14 cellular contexts compared by ENCODE assay signal in genomic region chr6:163461696-163462095, GRCh38. TPM values are rescaled to one million over a fixed set of nuclear protein-coding genes. Genes with fewer than 3 reads are reported as not detected.
DNase-seq lines count a peak whose midpoint lies in the region; ATAC-seq and TF ChIP-seq lines count a peak whose summit lies in the region.
"Had no signal": no experiment of that assay in that cellular context is flagged by ENCODE, and none has a peak within 500 bp of the region (broad histone marks: within the 10 kb centered on the region; RNA-seq: fewer than 3 reads in every experiment).

No MANE protein-coding gene starts in this region.

- H3K27ac Mint-ChIP-seq in CD4-positive, alpha-beta T cell: peak overlapping the region; percentile 94
- H3K27ac Mint-ChIP-seq in activated T-helper 17 cell treated with anti-CD3 and anti-CD28 coated beads, Interleukin-2, amount 50 U/mL, for 72 hours: peak overlapping the region; percentile 94
- peak overlapping the region; percentile 41 for H3K27ac Mint-ChIP-seq in memory B cell

- H3K9me3 ChIP-seq in CD4-positive, alpha-beta T cell (ENCODE audit: control insufficient read depth, low read length): no peaks in the 10 kb centered on the region
- H3K9me3 ChIP-seq: heart left ventricle, SJCRH30, thoracic aorta had no signal

- peak; percentile 21 for ATAC-seq in CD4-positive, alpha-beta T cell (ENCODE audit: poor library complexity)
- ATAC-seq in GM18498 (IDR thresholded peaks at IDR 0.05; ENCODE audit: unreplicated experiment): peak; percentile 24
- ATAC-seq in activated T-helper 17 cell treated with anti-CD3 and anti-CD28 coated beads, Interleukin-2, amount 50 U/mL, for 72 hours (replicated peaks): no peak
- no peak for ATAC-seq in memory B cell (ENCODE audit: low read depth)
- ATAC-seq in HG02763 (IDR thresholded peaks at IDR 0.05; ENCODE audit: unreplicated experiment): no peak
- no peak for ATAC-seq in GM18909 (IDR thresholded peaks at IDR 0.05; ENCODE audit: poor library complexity, unreplicated experiment)
- no peak for ATAC-seq in HG03439 (IDR thresholded peaks at IDR 0.05; ENCODE audit: unreplicated experiment)
- ATAC-seq: heart left ventricle had no signal

- H3K4me3 Mint-ChIP-seq in CD4-positive, alpha-beta T cell: peak overlapping the region; percentile 70
- H3K4me3 Mint-ChIP-seq in activated T-helper 17 cell treated with anti-CD3 and anti-CD28 coated beads, Interleukin-2, amount 50 U/mL, for 72 hours: peak overlapping the region; percentile 84
- peak overlapping the region; percentile 21 for H3K4me3 Mint-ChIP-seq in memory B cell
- H3K4me3 Mint-ChIP-seq: CD14-positive monocyte, neural crest cell had no signal

- no peaks in the 10 kb centered on the region for H3K27me3 ChIP-seq in CD4-positive, alpha-beta T cell (ENCODE audit: control insufficient read depth, insufficient read depth, low read length)
- H3K27me3 ChIP-seq: heart left ventricle, SJCRH30 had no signal

- peaks cover 35% of the 10 kb centered on the region for H3K36me3 Mint-ChIP-seq in CD4-positive, alpha-beta T cell (ENCODE audit: low read depth)
- H3K36me3 Mint-ChIP-seq in activated T-helper 17 cell treated with anti-CD3 and anti-CD28 coated beads, Interleukin-2, amount 50 U/mL, for 72 hours (ENCODE audit: low read depth): peaks cover 17% of the 10 kb centered on the region
- peaks cover 17% of the 10 kb centered on the region for H3K36me3 Mint-ChIP-seq in memory B cell

- no peaks in the 10 kb centered on the region for H3K27me3 Mint-ChIP-seq in CD4-positive, alpha-beta T cell
- no peaks in the 10 kb centered on the region for H3K27me3 Mint-ChIP-seq in activated T-helper 17 cell treated with anti-CD3 and anti-CD28 coated beads, Interleukin-2, amount 50 U/mL, for 72 hours
- no peaks in the 10 kb centered on the region for H3K27me3 Mint-ChIP-seq in memory B cell

- no peak overlapping the region for H3K27ac ChIP-seq in CD4-positive, alpha-beta T cell (ENCODE audit: low read depth, low read length)
- H3K27ac ChIP-seq: SJCRH30, thoracic aorta, WERI-Rb-1 had no signal

- no peaks in the 10 kb centered on the region for H3K9me3 Mint-ChIP-seq in CD4-positive, alpha-beta T cell
- H3K9me3 Mint-ChIP-seq in activated T-helper 17 cell treated with anti-CD3 and anti-CD28 coated beads, Interleukin-2, amount 50 U/mL, for 72 hours: no peaks in the 10 kb centered on the region
- no peaks in the 10 kb centered on the region for H3K9me3 Mint-ChIP-seq in memory B cell
- H3K9me3 Mint-ChIP-seq: neural crest cell had no signal

- POLR2A ChIA-PET in CD4-positive, alpha-beta T cell (lab: Charles Lee): interaction anchor here (2.8 kb wide), 1 partner anchor 46 kb away, joined by 29 read pairs; the partner anchor contains the start of gene QKI

- peaks cover 69% of the 10 kb centered on the region for H3K4me1 Mint-ChIP-seq in CD4-positive, alpha-beta T cell (ENCODE audit: low read depth)
- peaks cover 60% of the 10 kb centered on the region for H3K4me1 Mint-ChIP-seq in activated T-helper 17 cell treated with anti-CD3 and anti-CD28 coated beads, Interleukin-2, amount 50 U/mL, for 72 hours
- H3K4me1 Mint-ChIP-seq in memory B cell: peaks cover 39% of the 10 kb centered on the region

- CTCF ChIA-PET in CD4-positive, alpha-beta T cell (lab: Charles Lee): no interaction called here

- no peak for DNase-seq in CD4-positive, alpha-beta T cell
- DNase-seq in memory B cell (ENCODE audit: low spot score in 2 of 2): no peak
- no peak for DNase-seq in stimulated activated CD4-positive, alpha-beta T cell treated with anti-CD3 and anti-CD28 coated beads, Interleukin-4, amount 100 ng/mL, for 4 hours
- DNase-seq: heart left ventricle, SJCRH30, WERI-Rb-1 had no signal

- intact Hi-C loops in CD4-positive, alpha-beta T cell (cut with DNase I, micrococcal nuclease): loop anchor here in 1 of 2 experiments (2.0 kb wide), 1 partner anchor 45 kb away; no protein-coding TSS in a partner anchor

- no peak for TF ChIP-seq CTCF in CD4-positive, alpha-beta T cell (IDR thresholded peaks at IDR 0.05)

RNA-seq across cellular contexts. Expression of gene QKI, which starts 47.2 kb away (rescaled TPM):
- total RNA-seq in CD4-positive, alpha-beta T cell: 10 to 100 TPM; 60.7 to 67.3 TPM
- total RNA-seq in activated T-helper 17 cell treated with anti-CD3 and anti-CD28 coated beads, Interleukin-2, amount 50 U/mL, for 72 hours: 10 to 100 TPM; 41.3 to 49.0 TPM

Comparison
In these comparisons a context has a peak if more than half of its experiments do, and no peak if none do; other contexts are left out.
1. ATAC-seq: peak in CD4-positive, alpha-beta T cell (single experiment) and GM18498 (single experiment); none in activated T-helper 17 cell treated with anti-CD3 and anti-CD28 coated beads, Interleukin-2, amount 50 U/mL, for 72 hours (single experiment), memory B cell (single experiment), HG02763 (single experiment), GM18909 (single experiment) and HG03439 (single experiment).
2. H3K27ac Mint-ChIP-seq: peak in every context shown above with its lines; median percentile 94 in CD4-positive, alpha-beta T cell; 94 in activated T-helper 17 cell treated with anti-CD3 and anti-CD28 coated beads, Interleukin-2, amount 50 U/mL, for 72 hours; 41 in memory B cell.
3. H3K4me3 Mint-ChIP-seq: peak in every context shown above with its lines; median percentile 84 in activated T-helper 17 cell treated with anti-CD3 and anti-CD28 coated beads, Interleukin-2, amount 50 U/mL, for 72 hours; 70 in CD4-positive, alpha-beta T cell; 21 in memory B cell.